In genomic region chr19:50658438-50659317, GRCh38 we compare ENCODE assay signal across 8 cellular contexts. TPM values are rescaled to one million over a fixed set of nuclear protein-coding genes. Genes with fewer than 3 reads are reported as not detected.
DNase-seq lines count a peak whose midpoint lies in the region; ATAC-seq, FAIRE-seq and TF ChIP-seq lines count a peak whose summit lies in the region.

No MANE protein-coding gene starts in this region.

- no peak overlapping the region for H3K27ac Mint-ChIP-seq in astrocyte (ENCODE audit: unreplicated experiment)

- H3K9me3 ChIP-seq in A549 = peaks cover 7% of the 10 kb centered on the region; the same call in 2 of the 3 replicates
- H3K9me3 ChIP-seq in HAP-1 = no peaks in the 10 kb centered on the region
- H3K9me3 ChIP-seq in SK-N-MC (ENCODE audit: low read depth, low read length) = no peaks in the 10 kb centered on the region
- no peaks in the 10 kb centered on the region for H3K9me3 ChIP-seq in astrocyte (ENCODE audit: insufficient read depth, low read depth, low read length)
- no peaks in the 10 kb centered on the region for H3K9me3 ChIP-seq in iPS-15b (ENCODE audit: control insufficient read depth, insufficient read depth, low read length)
- H3K9me3 ChIP-seq in skeletal muscle tissue (ENCODE audit: control insufficient read depth in 3 of 3, low read length in 3 of 3) = peaks cover 2 to 7% (median 2%) of the 10 kb centered on the region in 3 donors

- FAIRE-seq in A549 (lab: Jason Lieb, UNC) (peak; percentile 77), astrocyte (lab: Jason Lieb, UNC) (no peak)

- WGBS in A549 (ENCODE audit: missing lambda C conversion rate) = 3% methylated on average over 29 of the region's 67 CpGs

- no peaks in the 10 kb centered on the region for H3K27me3 Mint-ChIP-seq in astrocyte (ENCODE audit: low read depth, unreplicated experiment)

- H3K36me3 ChIP-seq in HAP-1 (replicated peaks) (no peaks in the 10 kb centered on the region), SK-N-MC (ENCODE audit: insufficient read depth, low read length) (no peaks in the 10 kb centered on the region), astrocyte (ENCODE audit: insufficient read depth, low read length) (no peaks in the 10 kb centered on the region), iPS-15b (ENCODE audit: control insufficient read depth, insufficient read depth, low read length) (no peaks in the 10 kb centered on the region), skeletal muscle tissue (ENCODE audit: control insufficient read depth in 3 of 3, insufficient read depth in 3 of 3, low read length in 3 of 3) (no peaks in the 10 kb centered on the region)

- in situ Hi-C loops in HAP-1 (cut with MboI; ENCODE audit: low sequenced_read_pairs) = no loop called here

- no peaks in the 10 kb centered on the region for H3K27me3 ChIP-seq in HAP-1 (ENCODE audit: low read depth)
- H3K27me3 ChIP-seq in astrocyte (ENCODE audit: insufficient read depth, low read length) = peaks cover 3% of the 10 kb centered on the region
- peaks cover 2% of the 10 kb centered on the region for H3K27me3 ChIP-seq in iPS-15b (ENCODE audit: control insufficient read depth, insufficient read depth, low read length)
- peaks cover 38 to 62% (median 44%) of the 10 kb centered on the region in 3 donors for H3K27me3 ChIP-seq in skeletal muscle tissue (ENCODE audit: control insufficient read depth in 3 of 3, insufficient read depth in 3 of 3, low read length in 3 of 3)

- peaks cover 21% of the 10 kb centered on the region for H3K4me1 ChIP-seq in A549
- H3K4me1 ChIP-seq in HAP-1 = peaks cover 4% of the 10 kb centered on the region; the same call in 1 of the 2 replicates
- H3K4me1 ChIP-seq in astrocyte (ENCODE audit: insufficient read depth, low read length) = peaks cover 3% of the 10 kb centered on the region
- peaks cover 2% of the 10 kb centered on the region for H3K4me1 ChIP-seq in iPS-15b (ENCODE audit: control insufficient read depth, insufficient read depth, low read length)
- peaks cover 2 to 8% (median 6%) of the 10 kb centered on the region in 3 donors for H3K4me1 ChIP-seq in skeletal muscle tissue (ENCODE audit: control insufficient read depth in 3 of 3, insufficient read depth in 3 of 3, low read length in 3 of 3)

- no peaks in the 10 kb centered on the region for H3K79me2 ChIP-seq in astrocyte (ENCODE audit: insufficient read depth, low read length)

- no peak for TF ChIP-seq RAD21 in A549 (conservative IDR thresholded peaks at IDR 0.05 in 1 of 2, IDR thresholded peaks at IDR 0.05 in 1 of 2)

- DNase-seq in A549 (ENCODE audit: low read depth in 1 of 2, low spot score in 1 of 2) = peak; percentile 95 to 98
- DNase-seq in HAP-1 (ENCODE audit: low spot score in 2 of 2) = peak in 1 of 2 experiments; percentile 75
- no peak for DNase-seq in SK-N-MC (ENCODE audit: low read depth, low spot score)
- no peak for DNase-seq in astrocyte (ENCODE audit: low read depth)

- H3K9ac ChIP-seq in SK-N-MC (ENCODE audit: insufficient read length) = peak overlapping the region; percentile 72
- H3K9ac ChIP-seq in astrocyte (ENCODE audit: low read length) = peak overlapping the region; percentile 43
- peak overlapping the region; percentile 92 for H3K9ac ChIP-seq in iPS-15b (ENCODE audit: low read depth, low read length)
- no peak overlapping the region for H3K9ac ChIP-seq in skeletal muscle tissue (ENCODE audit: low read depth in 1 of 3, low read length in 3 of 3)

- peak overlapping the region; percentile 62 for H3K4me3 ChIP-seq in A549
- H3K4me3 ChIP-seq in HAP-1 = peak overlapping the region; percentile 12; the same call in 1 of the 2 replicates
- peak overlapping the region; percentile 89 for H3K4me3 ChIP-seq in SK-N-MC
- peak overlapping the region; percentile 49 for H3K4me3 ChIP-seq in astrocyte (ENCODE audit: insufficient read depth, low read depth, low read length)
- peak overlapping the region; percentile 100 for H3K4me3 ChIP-seq in iPS-15b (ENCODE audit: low read depth, low read length)
- peak overlapping the region; percentile 27 to 52 (median 46) for H3K4me3 ChIP-seq in skeletal muscle tissue (ENCODE audit: low read length in 3 of 3)

- peaks cover 26% of the 10 kb centered on the region for H3K9me3 Mint-ChIP-seq in astrocyte (ENCODE audit: unreplicated experiment)

- POLR2A ChIA-PET in A549 (lab: Yijun Ruan, JAX) = interaction anchor here (0.6 to 1.2 kb wide), 16 partner anchors 9 to 381 kb away, joined by 3 to 8 read pairs (median 4); partner anchors contain the start of genes C19orf81 and KCNC3

- CTCF ChIA-PET in A549 (lab: Yijun Ruan, JAX) = interaction anchor here (1.2 kb wide), 1 partner anchor 10 kb away, joined by 3 read pairs; no protein-coding TSS in a partner anchor

- ATAC-seq in A549 (peak; percentile 63 to 85), GM18520 (IDR thresholded peaks at IDR 0.05; ENCODE audit: unreplicated experiment) (no peak), GM21825 (IDR thresholded peaks at IDR 0.05; ENCODE audit: unreplicated experiment) (no peak)

- TF ChIP-seq CTCF in A549 (IDR thresholded peaks at IDR 0.05) (no peak), astrocyte (IDR thresholded peaks at IDR 0.05; ENCODE audit: insufficient read depth, low read depth, low read length) (no peak)

- H3K4me3 Mint-ChIP-seq in astrocyte (ENCODE audit: unreplicated experiment) = no peak overlapping the region

- peak overlapping the region; percentile 92 for H3K4me2 ChIP-seq in A549
- peak overlapping the region; percentile 79 for H3K4me2 ChIP-seq in astrocyte (ENCODE audit: low read length)

- H3K36me3 Mint-ChIP-seq in astrocyte (ENCODE audit: low read depth, unreplicated experiment) = no peaks in the 10 kb centered on the region

- peak; percentile 80 for TF ChIP-seq POLR2A in A549 (IDR thresholded peaks at IDR 0.05; ENCODE audit: low read length)

- H3K4me1 Mint-ChIP-seq in astrocyte (ENCODE audit: low read depth, unreplicated experiment) = no peaks in the 10 kb centered on the region

- no peak for TF ChIP-seq EP300 in A549 (IDR thresholded peaks at IDR 0.05)

- H3K27ac ChIP-seq in A549 (peak overlapping the region; percentile 81 to 94), SK-N-MC (peak overlapping the region; percentile 88; the same call in 1 of the 2 replicates), astrocyte (ENCODE audit: low read depth, low read length) (no peak overlapping the region), skeletal muscle tissue (ENCODE audit: low read depth, low read length) (no peak overlapping the region)

- H4K20me1 ChIP-seq in astrocyte (ENCODE audit: insufficient read depth, low read length) = no peaks in the 10 kb centered on the region

- H2AFZ ChIP-seq in astrocyte (ENCODE audit: low read depth, low read length) = peak overlapping the region; percentile 52

TF ChIP-seq in A549, 52 proteins besides CTCF, POLR2A, EP300 and RAD21 (continues in another document):
- no peak for TF ChIP-seq HEYL (CRISPR knock-in tag; IDR thresholded peaks at IDR 0.05)
- TF ChIP-seq MAZ (IDR thresholded peaks at IDR 0.05; ENCODE audit: borderline replicate concordance, low read depth, low read length) = no peak
- TF ChIP-seq EHMT2 (IDR thresholded peaks at IDR 0.05; ENCODE audit: low read depth) = no peak
- no peak for TF ChIP-seq ZFP36 (IDR thresholded peaks at IDR 0.05; ENCODE audit: borderline replicate concordance, partially characterized antibody)
- TF ChIP-seq BHLHE40 (IDR thresholded peaks at IDR 0.05; ENCODE audit: low read depth, low read length) = no peak
- TF ChIP-seq SMC3 (IDR thresholded peaks at IDR 0.05) = no peak
- no peak for TF ChIP-seq ATOH8 (CRISPR knock-in tag; IDR thresholded peaks at IDR 0.05; ENCODE audit: low read depth)
- no peak for TF ChIP-seq KDM5A (IDR thresholded peaks at IDR 0.05)
- TF ChIP-seq HOXB5 (CRISPR knock-in tag; IDR thresholded peaks at IDR 0.05) = no peak
- TF ChIP-seq RARB (CRISPR knock-in tag; IDR thresholded peaks at IDR 0.05) = peak; percentile 48; the same call in 1 of the 2 replicates
- TF ChIP-seq CHD2 (IDR thresholded peaks at IDR 0.05; ENCODE audit: low read length, partially characterized antibody) = no peak
- TF ChIP-seq EHF (CRISPR knock-in tag; IDR thresholded peaks at IDR 0.05) = no peak
- TF ChIP-seq RCOR1 (IDR thresholded peaks at IDR 0.05; ENCODE audit: low read depth, low read length) = no peak
- no peak for TF ChIP-seq GATA3 (IDR thresholded peaks at IDR 0.05; ENCODE audit: borderline replicate concordance)
- TF ChIP-seq E2F6 (IDR thresholded peaks at IDR 0.05; ENCODE audit: borderline replicate concordance, low read depth) = peak; percentile 87
- TF ChIP-seq FOSL2 (IDR thresholded peaks at IDR 0.05) = no peak
- peak; percentile 31; the same call in 1 of the 2 replicates for TF ChIP-seq FOSL2 (CRISPR knock-in tag; IDR thresholded peaks at IDR 0.05)
- TF ChIP-seq HDAC2 (IDR thresholded peaks at IDR 0.05) = no peak
- no peak for TF ChIP-seq ESRRA (IDR thresholded peaks at IDR 0.05; ENCODE audit: borderline replicate concordance, low read length)

RNA-seq across cellular contexts. Expression of gene C19orf81, which starts 9.4 kb away (rescaled TPM):
- 1.8 and 2.1 TPM in 2 replicates for polyA plus RNA-seq in A549 (2011; rRNA removed)
- polyA plus RNA-seq in A549 (2012; cell fraction: cytosol; rRNA removed) = 5.7 and 5.8 TPM in 2 replicates
- polyA plus RNA-seq in A549 (2012; cell fraction: nucleus; rRNA removed) = 5.8 and 5.9 TPM in 2 replicates
- 7.9 to 9.5 TPM (median 8.2 TPM) in 3 replicates for polyA plus RNA-seq in A549 (2017; fragmentation: RNase III; extraction: RNeasy Plus Mini Kit Qiagen cat#74134 plus additional on column Dnase treatment)
- polyA minus RNA-seq in A549 (2011; rRNA and poly(A)+ RNA removed) = not detected in 2 replicates
- not detected in 2 replicates for total RNA-seq in astrocyte
- total RNA-seq in skeletal muscle tissue = not detected

RNA-seq across cellular contexts. Expression of gene SYT3, which starts 19.0 kb away (rescaled TPM):
- polyA plus RNA-seq in A549 (2011; rRNA removed) = 0.25 and 0.29 TPM in 2 replicates
- 0.24 and 0.30 TPM in 2 replicates for polyA plus RNA-seq in A549 (2012; cell fraction: cytosol; rRNA removed)
- 0.44 and 0.54 TPM in 2 replicates for polyA plus RNA-seq in A549 (2012; cell fraction: nucleus; rRNA removed)
- 0.45 to 1.2 TPM (median 1.1 TPM) in 3 replicates for polyA plus RNA-seq in A549 (2017; fragmentation: RNase III; extraction: RNeasy Plus Mini Kit Qiagen cat#74134 plus additional on column Dnase treatment)
- polyA minus RNA-seq in A549 (2011; rRNA and poly(A)+ RNA removed) = 0.44 TPM in 1 of 2 replicates, not detected in the other
- total RNA-seq in astrocyte = not detected in 2 replicates
- total RNA-seq in skeletal muscle tissue = not detected

Comparison
In these comparisons a context has a peak if more than half of its experiments do, and no peak if none do; other contexts are left out.
1. ATAC-seq: peak in A549 (2 of 2); none in GM18520 (single experiment) and GM21825 (single experiment).
2. DNase-seq: peak in A549 (2 of 2); none in SK-N-MC (single experiment) and astrocyte (single experiment).
3. H3K27ac ChIP-seq: peak in A549 (2 of 2) and SK-N-MC (single experiment); none in astrocyte (single experiment) and skeletal muscle tissue (single experiment).
4. H3K4me3 ChIP-seq: peak in every context shown above with its lines; median percentile 100 in iPS-15b; 89 in SK-N-MC; 62 in A549; 49 in astrocyte; 46 in skeletal muscle tissue; 12 in HAP-1.
5. H3K9ac ChIP-seq: peak in SK-N-MC (single experiment), astrocyte (single experiment) and iPS-15b (single experiment); none in skeletal muscle tissue (0 of 3).